Comparison of ENCODE assay signal across 2 cellular contexts in the genomic region with DNA sequence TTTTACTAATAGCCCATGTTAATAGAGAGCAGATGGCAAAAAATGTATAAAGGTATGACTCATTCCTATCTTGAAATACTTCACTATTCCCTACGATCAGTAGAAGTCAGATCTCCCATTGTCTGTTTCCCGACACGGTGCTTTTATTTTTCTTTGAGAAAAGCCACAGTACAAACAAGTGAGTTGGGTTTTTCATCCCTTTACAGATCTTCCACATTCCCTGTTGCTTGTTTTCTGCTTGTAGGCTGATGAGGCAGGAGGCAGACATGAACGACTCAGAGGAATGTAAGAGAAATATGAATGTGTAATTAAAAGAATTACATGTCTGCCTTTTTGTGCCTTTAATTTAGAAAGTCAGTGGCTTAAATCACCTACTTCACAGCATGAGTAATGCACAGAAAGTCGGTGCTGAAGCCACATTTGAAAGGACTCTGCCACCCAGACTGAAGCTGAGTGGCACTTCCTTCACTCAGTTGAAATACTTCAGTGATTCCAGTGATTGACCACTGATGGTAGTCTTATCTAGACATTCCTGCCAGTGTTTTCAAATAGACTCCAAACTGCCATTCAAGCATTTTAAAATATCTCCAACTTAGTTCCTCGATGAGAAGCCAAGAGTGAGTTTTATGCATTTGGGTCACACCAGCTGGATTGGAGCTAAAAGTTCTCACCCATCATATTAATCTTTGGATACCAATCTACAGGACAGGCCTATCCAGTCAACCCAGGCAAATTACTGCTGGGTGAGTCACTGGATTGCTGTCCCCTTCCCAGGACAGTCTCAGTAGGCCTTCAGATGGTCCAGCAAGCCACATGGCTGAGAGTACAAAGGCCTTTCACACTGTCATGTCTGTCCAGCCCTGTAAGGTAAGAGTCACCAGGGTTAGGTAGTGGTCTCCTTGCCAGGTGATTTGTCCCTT.
TF ChIP-seq lines count a peak whose summit lies in the region.

No MANE protein-coding gene starts in this region.

TF ChIP-seq in IMR-90, 13 proteins besides CTCF, POLR2A, EP300 and RAD21:
- TF ChIP-seq FOS (IDR thresholded peaks at IDR 0.05; ENCODE audit: low read depth, low read length) (peak; percentile 36; the same call in 1 of the 2 replicates), CHD1 (IDR thresholded peaks at IDR 0.05; ENCODE audit: low read depth, low read length) (no peak)

TF ChIP-seq in H1, 55 proteins besides CTCF, POLR2A, EP300 and RAD21:
- TF ChIP-seq JUND (IDR thresholded peaks at IDR 0.05; ENCODE audit: low read length) = no peak
- no peak for TF ChIP-seq GTF2F1 (IDR thresholded peaks at IDR 0.05; ENCODE audit: borderline replicate concordance, low read depth, low read length)
- no peak for TF ChIP-seq RFX5 (IDR thresholded peaks at IDR 0.05; ENCODE audit: borderline replicate concordance, low read depth, low read length)
- no peak for TF ChIP-seq EGR1 (IDR thresholded peaks at IDR 0.05; ENCODE audit: borderline replicate concordance, low read depth, low read length)
- TF ChIP-seq CREB1 (IDR thresholded peaks at IDR 0.05) = no peak
- TF ChIP-seq POLR2AphosphoS5 (IDR thresholded peaks at IDR 0.05; ENCODE audit: low read depth, low read length) = no peak
- TF ChIP-seq, protein P1, sequence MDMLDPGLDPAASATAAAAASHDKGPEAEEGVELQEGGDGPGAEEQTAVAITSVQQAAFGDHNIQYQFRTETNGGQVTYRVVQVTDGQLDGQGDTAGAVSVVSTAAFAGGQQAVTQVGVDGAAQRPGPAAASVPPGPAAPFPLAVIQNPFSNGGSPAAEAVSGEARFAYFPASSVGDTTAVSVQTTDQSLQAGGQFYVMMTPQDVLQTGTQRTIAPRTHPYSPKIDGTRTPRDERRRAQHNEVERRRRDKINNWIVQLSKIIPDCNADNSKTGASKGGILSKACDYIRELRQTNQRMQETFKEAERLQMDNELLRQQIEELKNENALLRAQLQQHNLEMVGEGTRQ (IDR thresholded peaks at IDR 0.05; ENCODE audit: low read length) = no peak
- TF ChIP-seq ASH2L (IDR thresholded peaks at IDR 0.05; ENCODE audit: low read length) = no peak
